In genomic region chr12:33251548-33251947, GRCh38 we compare ENCODE assay signal across 29 cellular contexts.
"Had no signal": no experiment of that assay in that cellular context is flagged by ENCODE, and none has a peak within 500 bp of the region (broad histone marks: within the 10 kb centered on the region; RNA-seq: fewer than 3 reads in every experiment).

No MANE protein-coding gene starts in this region.

- ATAC-seq: naive thymus-derived CD8-positive, alpha-beta T cell; natural killer cell treated with Interleukin-12 subunit alpha and Interleukin-12 subunit beta and Interleukin-15 and Interleukin-18, amount 100 ng/mL, for 72 hours; psoas muscle; right cardiac atrium; sciatic nerve; stimulated activated memory B cell treated with anti-CD40 and anti-IgM and Interleukin-4, amounts not matched to agents 10 μg/mL and 1 μg/mL and 100 μg/mL, for 72 hours; stimulated activated naive CD8-positive, alpha-beta T cell treated with anti-CD3 and anti-CD28 coated beads, Interleukin-15, amount 100 ng/mL, for 72 hours; stimulated activated naive CD8-positive, alpha-beta T cell treated with anti-CD3 and anti-CD28 coated beads, Interleukin-15, Interleukin-2, amounts not matched to agents 100 U/mL and 50 U/mL, for 24 hours; upper lobe of right lung had no signal

- H3K27me3 ChIP-seq: neural progenitor cell, ovary, spleen, suprapubic skin, testis, tibial artery, transverse colon, upper lobe of right lung, uterus had no signal

- H2AFZ ChIP-seq: neural progenitor cell, parathyroid adenoma had no signal

- H3K4me2 ChIP-seq: neural progenitor cell, smooth muscle cell had no signal

- H3K9ac ChIP-seq: neural progenitor cell, parathyroid adenoma had no signal

- H3K27ac ChIP-seq: neural progenitor cell, ovary, parathyroid adenoma, psoas muscle, skin epidermis, spleen, suprapubic skin, testis, tibial artery, transverse colon, upper lobe of right lung, uterus had no signal

- DNase-seq: naive thymus-derived CD8-positive, alpha-beta T cell; occipital lobe; ovary; posterior cingulate gyrus; psoas muscle; right cardiac atrium; spleen; stimulated activated CD4-positive, alpha-beta T cell treated with anti-CD3 and anti-CD28 coated beads, Interleukin-12 subunit alpha, Interleukin-12 subunit beta, amount 100 ng/mL, for 4 hours; stimulated activated CD4-positive, alpha-beta T cell treated with anti-CD3 and anti-CD28 coated beads, Interleukin-1b, Interleukin-23, amount 100 ng/mL, for 48 hours; stimulated activated CD4-positive, alpha-beta T cell treated with anti-CD3 and anti-CD28 coated beads, Interleukin-4, amount 100 ng/mL, for 1 hour; stimulated activated CD4-positive, alpha-beta T cell treated with anti-CD3 and anti-CD28 coated beads, Interleukin-4, amount 100 ng/mL, for 4 hours; stimulated activated CD8-positive, alpha-beta memory T cell treated with anti-CD3 and anti-CD28 coated beads, Interleukin-4, amount 100 ng/mL, for 48 hours; stimulated activated naive CD4-positive, alpha-beta T cell; stimulated activated naive CD8-positive, alpha-beta T cell treated with anti-CD3 and anti-CD28 coated beads, Interleukin-15, amount 100 ng/mL, for 72 hours; stimulated activated naive CD8-positive, alpha-beta T cell treated with anti-CD3 and anti-CD28 coated beads, Interleukin-15, Interleukin-2, amounts not matched to agents 100 U/mL and 50 U/mL, for 24 hours; substantia nigra; testis; tibial artery; transverse colon; upper lobe of right lung; uterus had no signal

- H3K36me3 ChIP-seq: neural progenitor cell, ovary, spleen, suprapubic skin, tibial artery, transverse colon, upper lobe of right lung, uterus had no signal

- H3K79me2 ChIP-seq: parathyroid adenoma had no signal

- H3K4me3 ChIP-seq: neural progenitor cell, ovary, psoas muscle, skin epidermis, smooth muscle cell, spleen, suprapubic skin, testis, tibial artery, transverse colon, upper lobe of right lung, uterus had no signal

- H3K4me1 ChIP-seq: neural progenitor cell, parathyroid adenoma, psoas muscle, spleen, suprapubic skin, testis, tibial artery, transverse colon, upper lobe of right lung, uterus had no signal

- H3K9me3 ChIP-seq: ovary, psoas muscle, spleen, suprapubic skin, testis, tibial artery, transverse colon, upper lobe of right lung, uterus had no signal
